Comparison of ENCODE assay signal across 9 cellular contexts in genomic region chr6:133040025-133040838, GRCh38.
DNase-seq lines count a peak whose midpoint lies in the region; ATAC-seq, FAIRE-seq and TF ChIP-seq lines count a peak whose summit lies in the region.
"Had no signal": no experiment of that assay in that cellular context is flagged by ENCODE, and none has a peak within 500 bp of the region (broad histone marks: within the 10 kb centered on the region; RNA-seq: fewer than 3 reads in every experiment).

No MANE protein-coding gene starts in this region.

- H3K4me2 ChIP-seq in astrocyte (ENCODE audit: low read length), result no peak overlapping the region

- H3K4me1 ChIP-seq in astrocyte (ENCODE audit: insufficient read depth, low read length) (no peaks in the 10 kb centered on the region), lower lobe of right lung (no peaks in the 10 kb centered on the region)

- no peak overlapping the region for H3K27ac Mint-ChIP-seq in astrocyte (ENCODE audit: unreplicated experiment)

- H3K9me3 Mint-ChIP-seq in astrocyte (ENCODE audit: unreplicated experiment), result no peaks in the 10 kb centered on the region
- H3K9me3 Mint-ChIP-seq: activated T-cell treated with anti-CD3 and anti-CD28 coated beads, Interleukin-2, amount 50 U/mL, for 4 hours had no signal

- H3K36me3 ChIP-seq in astrocyte (ENCODE audit: insufficient read depth, low read length) (no peaks in the 10 kb centered on the region), lower lobe of right lung (no peaks in the 10 kb centered on the region)

- H3K4me3 Mint-ChIP-seq in astrocyte (ENCODE audit: unreplicated experiment), result no peak overlapping the region
- H3K4me3 Mint-ChIP-seq: activated T-cell treated with anti-CD3 and anti-CD28 coated beads, Interleukin-2, amount 50 U/mL, for 4 hours had no signal

- intact Hi-C loops in lower lobe of right lung (cut with DNase I), result no loop called here

- no peaks in the 10 kb centered on the region for H4K20me1 ChIP-seq in astrocyte (ENCODE audit: insufficient read depth, low read length)

- H3K4me1 Mint-ChIP-seq in astrocyte (ENCODE audit: low read depth, unreplicated experiment), result no peaks in the 10 kb centered on the region

- peak; percentile 10 for DNase-seq in DMS114 treated with DMSO at 0.1 percent for 48 hours (lab: John Stamatoyannopoulos, UW; ENCODE audit: unreplicated experiment)
- peak; percentile 6 for DNase-seq in HS-5 (ENCODE audit: low read depth)
- peak; percentile 1 for DNase-seq in astrocyte (ENCODE audit: low read depth)
- DNase-seq in lower lobe of right lung, result no peak
- no peak for DNase-seq in mesenteric fat pad (ENCODE audit: low spot score)
- no peak for DNase-seq in occipital lobe (lab: John Stamatoyannopoulos, UW)
- no peak for DNase-seq in activated CD4-positive, alpha-beta T cell treated with anti-CD3 and anti-CD28 coated beads, Interleukin-2, amount 50 U/mL, for 4 hours
- DNase-seq: activated T-cell treated with anti-CD3 and anti-CD28 coated beads, Interleukin-2, amount 50 U/mL, for 4 hours had no signal

- H3K4me3 ChIP-seq in astrocyte (ENCODE audit: insufficient read depth, low read depth, low read length) (no peak overlapping the region), lower lobe of right lung (no peak overlapping the region)

- ATAC-seq in lower lobe of right lung, result no peak
- no peak for ATAC-seq in GM18520 (IDR thresholded peaks at IDR 0.05; ENCODE audit: unreplicated experiment)
- ATAC-seq: activated T-cell treated with anti-CD3 and anti-CD28 coated beads, Interleukin-2, amount 50 U/mL, for 4 hours had no signal

- no peak for FAIRE-seq in astrocyte (lab: Jason Lieb, UNC)

- no peaks in the 10 kb centered on the region for H3K79me2 ChIP-seq in astrocyte (ENCODE audit: insufficient read depth, low read length)

- TF ChIP-seq CTCF in astrocyte (IDR thresholded peaks at IDR 0.05; ENCODE audit: insufficient read depth, low read depth, low read length) (peak; percentile 41), lower lobe of right lung (IDR thresholded peaks at IDR 0.05) (peak; percentile 17)

- H3K27me3 ChIP-seq in astrocyte (ENCODE audit: insufficient read depth, low read length) (no peaks in the 10 kb centered on the region), lower lobe of right lung (ENCODE audit: low read depth) (no peaks in the 10 kb centered on the region)

- H3K36me3 Mint-ChIP-seq in astrocyte (ENCODE audit: low read depth, unreplicated experiment), result no peaks in the 10 kb centered on the region

- H3K9me3 ChIP-seq in astrocyte (ENCODE audit: insufficient read depth, low read depth, low read length), result no peaks in the 10 kb centered on the region
- H3K9me3 ChIP-seq in lower lobe of right lung, result no peaks in the 10 kb centered on the region

- no peak overlapping the region for H3K9ac ChIP-seq in astrocyte (ENCODE audit: low read length)

- no peak overlapping the region for H2AFZ ChIP-seq in astrocyte (ENCODE audit: low read depth, low read length)

- H3K27me3 Mint-ChIP-seq in astrocyte (ENCODE audit: low read depth, unreplicated experiment), result no peaks in the 10 kb centered on the region

- H3K27ac ChIP-seq in astrocyte (ENCODE audit: low read depth, low read length) (no peak overlapping the region), lower lobe of right lung (no peak overlapping the region)

Comparison
In these comparisons a context has a peak if more than half of its experiments do, and no peak if none do; other contexts are left out.
1. DNase-seq: peak in DMS114 treated with DMSO at 0.1 percent for 48 hours (single experiment), HS-5 (single experiment) and astrocyte (single experiment); none in lower lobe of right lung (single experiment), mesenteric fat pad (single experiment), occipital lobe (single experiment) and activated CD4-positive, alpha-beta T cell treated with anti-CD3 and anti-CD28 coated beads, Interleukin-2, amount 50 U/mL, for 4 hours (0 of 2).